In the genomic region with DNA sequence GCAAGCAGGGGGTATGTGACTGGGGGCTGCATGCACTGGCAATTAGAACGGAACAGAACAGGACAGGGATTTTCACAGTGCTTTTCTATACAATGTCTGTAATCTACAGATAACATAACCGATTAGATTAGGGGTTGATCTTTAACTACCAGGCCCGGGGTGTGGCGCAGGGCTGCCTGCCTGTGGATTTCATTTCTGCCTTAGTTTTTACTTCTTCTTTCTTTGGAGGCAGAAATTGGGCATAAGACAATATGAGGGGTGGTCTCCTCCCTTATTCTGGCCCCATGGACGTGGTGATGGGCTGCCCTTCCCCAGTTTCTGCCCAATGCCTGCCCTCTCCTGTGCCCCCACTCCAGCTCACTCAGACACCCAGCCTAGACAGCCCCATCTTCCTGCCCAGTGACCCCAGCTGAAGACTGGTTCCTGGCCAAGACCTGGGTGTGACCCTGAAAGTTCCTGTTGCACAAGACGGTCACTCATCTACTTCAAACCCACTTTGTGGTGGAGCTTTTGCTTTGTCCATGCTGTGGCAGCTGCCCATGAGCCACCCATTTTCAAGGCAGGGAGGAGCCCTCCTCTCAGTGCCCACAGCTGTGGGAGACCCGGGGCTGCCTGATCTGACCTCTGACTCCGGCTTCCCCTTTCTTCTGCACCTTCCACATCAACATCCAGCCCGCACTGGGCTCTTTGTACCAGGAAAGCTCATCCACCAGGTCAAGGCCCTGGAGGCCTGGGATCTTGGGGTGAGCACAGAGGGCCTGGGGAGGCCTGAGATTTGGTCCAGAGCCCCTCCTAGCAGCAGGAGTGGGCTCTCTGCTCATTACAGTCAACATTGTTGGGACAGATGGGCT, we compare ENCODE assay signal across 14 cellular contexts. TPM values are rescaled to one million over a fixed set of nuclear protein-coding genes. Genes with fewer than 3 reads are reported as not detected.
DNase-seq lines count a peak whose midpoint lies in the region; ATAC-seq, FAIRE-seq and TF ChIP-seq lines count a peak whose summit lies in the region.
"Had no signal": no experiment of that assay in that cellular context is flagged by ENCODE, and none has a peak within 500 bp of the region (broad histone marks: within the 10 kb centered on the region; RNA-seq: fewer than 3 reads in every experiment).

No MANE protein-coding gene starts in this region.

- peak overlapping the region; percentile 22 for H3K4me3 Mint-ChIP-seq in Caco-2 (ENCODE audit: unreplicated experiment)
- H3K4me3 Mint-ChIP-seq in CD8-positive, alpha-beta T cell: no peak overlapping the region

- DNase-seq in Caco-2: peak in 1 of 2 experiments; percentile 26
- DNase-seq in K562 (ENCODE audit: extremely low read depth in 1 of 4, low spot score in 3 of 4): no peak
- DNase-seq in mucosa of gallbladder (ENCODE audit: low spot score): peak; percentile 33
- no peak for DNase-seq in CD8-positive, alpha-beta T cell
- DNase-seq in SHP77 treated with DMSO at 0.1 percent for 48 hours (lab: John Stamatoyannopoulos, UW): no peak
- DNase-seq: activated CD4-positive, alpha-beta T cell treated with anti-CD3 and anti-CD28 coated beads, Interleukin-2, amount 50 U/mL, for 48 hours; activated naive CD4-positive, alpha-beta T cell; IMR-90; midbrain had no signal

- no peak overlapping the region for H2AFZ ChIP-seq in K562 (ENCODE audit: low read depth, low read length)

- H3K4me1 ChIP-seq in Caco-2 (peaks cover 18% of the 10 kb centered on the region), K562 (replicated peaks in 1 of 2; ENCODE audit: control insufficient read depth in 2 of 2, insufficient read depth in 2 of 2, low read length in 2 of 2) (peaks cover 5 to 32% of the 10 kb centered on the region in 2 experiments; a peak in 3 of 5 replicates)
- H3K4me1 ChIP-seq in CD8-positive, alpha-beta T cell (ENCODE audit: insufficient read depth, low read length): peaks cover 19% of the 10 kb centered on the region

- no peak for TF ChIP-seq CTCF in Caco-2 (IDR thresholded peaks at IDR 0.05; ENCODE audit: insufficient read depth in 1 of 2, low read depth in 1 of 2, low read length in 1 of 2, severe bottlenecking in 1 of 2, unreplicated experiment in 1 of 2)
- TF ChIP-seq CTCF in K562 (IDR thresholded peaks at IDR 0.05 in 2 of 3, conservative IDR thresholded peaks at IDR 0.05 in 1 of 3; ENCODE audit: insufficient read depth in 2 of 3, low read depth in 1 of 3, low read length in 3 of 3): no peak
- TF ChIP-seq CTCF in CD8-positive, alpha-beta T cell (IDR thresholded peaks at IDR 0.05): no peak

- H3K9me3 ChIP-seq in Caco-2 (no peaks in the 10 kb centered on the region), K562 (replicated peaks; ENCODE audit: control insufficient read depth, insufficient read depth, low read depth, low read length) (no peaks in the 10 kb centered on the region)
- no peaks in the 10 kb centered on the region for H3K9me3 ChIP-seq in CD8-positive, alpha-beta T cell (ENCODE audit: low read length)
- H3K9me3 ChIP-seq: tibial nerve had no signal

- H3K36me3 Mint-ChIP-seq in Caco-2 (ENCODE audit: insufficient read depth, unreplicated experiment): no peaks in the 10 kb centered on the region
- no peaks in the 10 kb centered on the region for H3K36me3 Mint-ChIP-seq in CD8-positive, alpha-beta T cell

- H3K27me3 Mint-ChIP-seq in Caco-2 (ENCODE audit: insufficient read depth, unreplicated experiment): peaks cover under 1% of the 10 kb centered on the region
- peaks cover 29% of the 10 kb centered on the region for H3K27me3 Mint-ChIP-seq in CD8-positive, alpha-beta T cell (ENCODE audit: low read depth)

- H3K9me1 ChIP-seq in K562 (ENCODE audit: control insufficient read depth, insufficient read depth, low read length): no peaks in the 10 kb centered on the region

- H3K4me1 Mint-ChIP-seq in Caco-2 (ENCODE audit: low read depth, unreplicated experiment): peaks cover 14% of the 10 kb centered on the region
- peaks cover 15% of the 10 kb centered on the region for H3K4me1 Mint-ChIP-seq in CD8-positive, alpha-beta T cell (ENCODE audit: low read depth)

- H3K4me3 ChIP-seq in Caco-2 (ENCODE audit: low read depth, low read length): no peak overlapping the region
- no peak overlapping the region for H3K4me3 ChIP-seq in K562
- no peak overlapping the region for H3K4me3 ChIP-seq in CD8-positive, alpha-beta T cell (ENCODE audit: low read depth, low read length)
- H3K4me3 ChIP-seq: cardiac muscle cell, tibial nerve had no signal

- ATAC-seq in K562 (no peak), HG03135 (IDR thresholded peaks at IDR 0.05; ENCODE audit: unreplicated experiment) (no peak)
- no peak for ATAC-seq in CD8-positive, alpha-beta T cell

- H3K79me2 ChIP-seq in K562 (ENCODE audit: control insufficient read depth, insufficient read depth, low read length): no peaks in the 10 kb centered on the region

- H3K9ac ChIP-seq in K562 (ENCODE audit: insufficient read depth in 1 of 2, low read depth in 2 of 2, low read length in 2 of 2): no peak overlapping the region

- no peak overlapping the region for H3K27ac ChIP-seq in K562 (ENCODE audit: extremely low read depth, low read depth, low read length)
- no peak overlapping the region for H3K27ac ChIP-seq in CD8-positive, alpha-beta T cell (ENCODE audit: low read depth, low read length)
- H3K27ac ChIP-seq: cardiac muscle cell, epithelial cell of prostate had no signal

- CTCF ChIA-PET in Caco-2 (lab: Charles Lee) (interaction anchor here (1.6 to 2.1 kb wide), 2 partner anchors 9 to 51 kb away, joined by 5 to 9 read pairs; no protein-coding TSS in a partner anchor), K562 (lab: Yijun Ruan, JAX; ENCODE audit: low intra/inter-chr PET ratio) (no interaction called here)
- CTCF ChIA-PET in CD8-positive, alpha-beta T cell (lab: Charles Lee): interaction anchor here (1.3 to 9.2 kb wide), 7 partner anchors 8 to 48 kb away, joined by 4 to 124 read pairs (median 12); partner anchors contain the start of gene ALOXE3

- TF ChIP-seq EP300 in K562 (IDR thresholded peaks at IDR 0.05; ENCODE audit: low read length): no peak

- intact Hi-C loops in Caco-2 (cut with micrococcal nuclease; ENCODE audit: unreplicated experiment) (no loop called here), K562 (cut with micrococcal nuclease) (no loop called here)
- intact Hi-C loops in CD8-positive, alpha-beta T cell (cut with DNase I, micrococcal nuclease): loop anchor here in 1 of 2 experiments (10.0 kb wide), 1 partner anchor 676 kb away; the partner anchor contains the start of gene CCDC42

- H3K27me3 ChIP-seq in Caco-2 (replicated peaks; ENCODE audit: control insufficient read depth, insufficient read depth, low read length): no peaks in the 10 kb centered on the region
- H3K27me3 ChIP-seq in K562 (ENCODE audit: control insufficient read depth in 2 of 2, insufficient read depth in 2 of 2, low read length in 2 of 2): peaks cover 0 to 15% of the 10 kb centered on the region in 2 experiments; a peak in 1 of 5 replicates
- peaks cover 3% of the 10 kb centered on the region for H3K27me3 ChIP-seq in CD8-positive, alpha-beta T cell (ENCODE audit: insufficient read depth, low read length)

- no peak for TF ChIP-seq POLR2A in K562 (conservative IDR thresholded peaks at IDR 0.05)

- POLR2A ChIA-PET in Caco-2 (lab: Charles Lee): interaction anchor here (0.7 kb wide), 1 partner anchor 935 kb away, joined by 3 read pairs; no protein-coding TSS in a partner anchor
- POLR2A ChIA-PET in K562 (lab: Yijun Ruan, JAX): interaction anchor here (0.6 to 0.7 kb wide), 2 partner anchors 62 to 655 kb away, joined by 3 read pairs; no protein-coding TSS in a partner anchor
- POLR2A ChIA-PET in CD8-positive, alpha-beta T cell (lab: Charles Lee): interaction anchor here (1.4 to 1.5 kb wide), 2 partner anchors 8 to 56 kb away, joined by 3 to 4 read pairs; no protein-coding TSS in a partner anchor

- in situ Hi-C loops in K562 (cut with MboI): loop anchor here (25.0 kb wide), 2 partner anchors 718 to 918 kb away; partner anchors contain the start of gene MFSD6L

- FAIRE-seq in K562 (lab: Jason Lieb, UNC): no peak

- H3K9me3 Mint-ChIP-seq in Caco-2 (ENCODE audit: unreplicated experiment): no peaks in the 10 kb centered on the region
- no peaks in the 10 kb centered on the region for H3K9me3 Mint-ChIP-seq in CD8-positive, alpha-beta T cell

- H3K36me3 ChIP-seq in Caco-2 (ENCODE audit: control insufficient read depth, insufficient read depth, low read length): no peaks in the 10 kb centered on the region
- H3K36me3 ChIP-seq in K562 (ENCODE audit: control insufficient read depth, insufficient read depth, low read length): no peaks in the 10 kb centered on the region
- H3K36me3 ChIP-seq in CD8-positive, alpha-beta T cell (ENCODE audit: insufficient read depth, low read length): no peaks in the 10 kb centered on the region
- H3K36me3 ChIP-seq: cardiac muscle cell, tibial nerve had no signal

- BruUV-seq in Caco-2 (replicated peaks; lab: Mats Ljungman, UMichigan) (no TSS peak), K562 (replicated peaks; lab: Mats Ljungman, UMichigan) (no TSS peak)

- no peak overlapping the region for H3K4me2 ChIP-seq in K562 (ENCODE audit: insufficient read depth, low read length)

- TF ChIP-seq RAD21 in K562 (CRISPR knock-in tag; conservative IDR thresholded peaks at IDR 0.05 in 1 of 2, IDR thresholded peaks at IDR 0.05 in 1 of 2): no peak

- no peaks in the 10 kb centered on the region for H4K20me1 ChIP-seq in K562 (replicated peaks; ENCODE audit: control insufficient read depth, insufficient read depth, low read length)

- 8% methylated on average over 6 of the region's 9 CpGs for WGBS in K562 (ENCODE audit: insufficient coverage, low coverage, missing lambda C conversion rate)

- H3K27ac Mint-ChIP-seq in Caco-2 (ENCODE audit: unreplicated experiment): peak overlapping the region; percentile 57
- no peak overlapping the region for H3K27ac Mint-ChIP-seq in CD8-positive, alpha-beta T cell

RNA-seq across cellular contexts. Expression of gene ALOX12B, which starts 18.6 kb away (rescaled TPM):
- total RNA-seq in Caco-2 (2022): 0.34 and 0.39 TPM in 2 replicates
- not detected in 2 replicates for total RNA-seq in K562 (2011; cell fraction: chromatin; rRNA removed; ENCODE audit: low replicate concordance)
- not detected in 2 replicates for total RNA-seq in K562 (2011; cell fraction: nucleolus; rRNA removed)
- total RNA-seq in K562 (2011; cell fraction: nucleoplasm; rRNA removed): not detected in 2 replicates
- total RNA-seq in K562 (2014; rRNA removed): not detected in 2 replicates
- total RNA-seq in K562 (2014; rRNA removed; fragmentation: Illumina TruSeq; extraction: Trizol): not detected in 2 replicates
- not detected in 2 replicates for total RNA-seq in K562 (2015; rRNA removed; fragmentation: Illumina TruSeq; extraction: Trizol)
- total RNA-seq in K562 (2021): not detected in 2 replicates
- polyA plus RNA-seq in K562 (2011; rRNA removed): not detected in 2 replicates
- polyA plus RNA-seq in K562 (2011; cell fraction: cytosol; rRNA removed): not detected in 2 replicates
- not detected in 2 replicates for polyA plus RNA-seq in K562 (2011; cell fraction: nucleus; rRNA removed)
- polyA plus RNA-seq in K562 (2012): not detected in 2 replicates
- polyA plus RNA-seq in K562 (2014; fragmentation: Illumina TruSeq; extraction: Trizol): not detected in 2 replicates
- not detected for polyA plus RNA-seq in K562 (2014; fragmentation: Nextera tagmentation; extraction: Ambion mirVana)
- not detected in 2 replicates for polyA plus RNA-seq in K562 (2014; rRNA removed)
- polyA minus RNA-seq in K562 (2011; rRNA and poly(A)+ RNA removed): not detected in 2 replicates
- polyA minus RNA-seq in K562 (2011; cell fraction: cytosol; rRNA and poly(A)+ RNA removed): not detected in 2 replicates
- not detected in 2 replicates for polyA minus RNA-seq in K562 (2011; cell fraction: nucleus; rRNA and poly(A)+ RNA removed)
- 0.43 TPM for total RNA-seq in mucosa of gallbladder
- total RNA-seq in CD8-positive, alpha-beta T cell: under 1 TPM in 1 of 2 experiments, not detected in 1; 0.68 TPM
- total RNA-seq: IMR-90; T-helper 1 cell treated with Interleukin-12 subunit alpha and Interleukin-12 subunit beta and Interleukin-4 antibody, amounts not matched to agents 30 ng/mL and 1 ng/mL, for 36 hours; tibial nerve had no signal
- polyA plus RNA-seq: IMR-90 had no signal

RNA-seq across cellular contexts. Expression of gene ALOX15B, which starts 30.1 kb away (rescaled TPM):
- total RNA-seq in Caco-2 (2022): not detected in 2 replicates
- total RNA-seq in K562 (2011; cell fraction: chromatin; rRNA removed; ENCODE audit: low replicate concordance): not detected in 2 replicates
- total RNA-seq in K562 (2011; cell fraction: nucleolus; rRNA removed): not detected in 2 replicates
- total RNA-seq in K562 (2011; cell fraction: nucleoplasm; rRNA removed): not detected in 2 replicates
- not detected in 2 replicates for total RNA-seq in K562 (2014; rRNA removed)
- total RNA-seq in K562 (2014; rRNA removed; fragmentation: Illumina TruSeq; extraction: Trizol): not detected in 2 replicates
- not detected in 2 replicates for total RNA-seq in K562 (2015; rRNA removed; fragmentation: Illumina TruSeq; extraction: Trizol)
- 0.04 and 0.07 TPM in 2 replicates for total RNA-seq in K562 (2021)
- not detected in 2 replicates for polyA plus RNA-seq in K562 (2011; rRNA removed)
- polyA plus RNA-seq in K562 (2011; cell fraction: cytosol; rRNA removed): not detected in 2 replicates
- polyA plus RNA-seq in K562 (2011; cell fraction: nucleus; rRNA removed): not detected in 2 replicates
- not detected in 2 replicates for polyA plus RNA-seq in K562 (2012)
- not detected in 2 replicates for polyA plus RNA-seq in K562 (2014; fragmentation: Illumina TruSeq; extraction: Trizol)
- polyA plus RNA-seq in K562 (2014; fragmentation: Nextera tagmentation; extraction: Ambion mirVana): not detected
- not detected in 2 replicates for polyA plus RNA-seq in K562 (2014; rRNA removed)
- polyA minus RNA-seq in K562 (2011; rRNA and poly(A)+ RNA removed): not detected in 2 replicates
- not detected in 2 replicates for polyA minus RNA-seq in K562 (2011; cell fraction: cytosol; rRNA and poly(A)+ RNA removed)
- not detected in 2 replicates for polyA minus RNA-seq in K562 (2011; cell fraction: nucleus; rRNA and poly(A)+ RNA removed)
- total RNA-seq in mucosa of gallbladder: 14.0 TPM
- total RNA-seq in CD8-positive, alpha-beta T cell: not detected
- total RNA-seq: IMR-90; T-helper 1 cell treated with Interleukin-12 subunit alpha and Interleukin-12 subunit beta and Interleukin-4 antibody, amounts not matched to agents 30 ng/mL and 1 ng/mL, for 36 hours had no signal
- polyA plus RNA-seq: IMR-90 had no signal

RNA-seq across cellular contexts. Expression of gene ALOXE3, which starts 49.4 kb away (rescaled TPM):
- total RNA-seq in Caco-2 (2022): not detected in 2 replicates
- 0.12 TPM in 1 of 2 replicates, not detected in the other for total RNA-seq in K562 (2011; cell fraction: chromatin; rRNA removed; ENCODE audit: low replicate concordance)
- not detected in 2 replicates for total RNA-seq in K562 (2011; cell fraction: nucleolus; rRNA removed)
- not detected in 2 replicates for total RNA-seq in K562 (2011; cell fraction: nucleoplasm; rRNA removed)
- not detected in 2 replicates for total RNA-seq in K562 (2014; rRNA removed)
- total RNA-seq in K562 (2014; rRNA removed; fragmentation: Illumina TruSeq; extraction: Trizol): not detected in 2 replicates
- total RNA-seq in K562 (2015; rRNA removed; fragmentation: Illumina TruSeq; extraction: Trizol): 0.04 TPM in 1 of 2 replicates, not detected in the other
- not detected in 2 replicates for total RNA-seq in K562 (2021)
- not detected in 2 replicates for polyA plus RNA-seq in K562 (2011; rRNA removed)
- polyA plus RNA-seq in K562 (2011; cell fraction: cytosol; rRNA removed): not detected in 2 replicates
- 0.03 and 0.06 TPM in 2 replicates for polyA plus RNA-seq in K562 (2011; cell fraction: nucleus; rRNA removed)
- polyA plus RNA-seq in K562 (2012): 0.14 TPM in 1 of 2 replicates, not detected in the other
- not detected in 2 replicates for polyA plus RNA-seq in K562 (2014; fragmentation: Illumina TruSeq; extraction: Trizol)
- polyA plus RNA-seq in K562 (2014; fragmentation: Nextera tagmentation; extraction: Ambion mirVana): not detected
- polyA plus RNA-seq in K562 (2014; rRNA removed): 0.04 TPM in 1 of 2 replicates, not detected in the other
- not detected in 2 replicates for polyA minus RNA-seq in K562 (2011; rRNA and poly(A)+ RNA removed)
- polyA minus RNA-seq in K562 (2011; cell fraction: cytosol; rRNA and poly(A)+ RNA removed): not detected in 2 replicates
- not detected in 2 replicates for polyA minus RNA-seq in K562 (2011; cell fraction: nucleus; rRNA and poly(A)+ RNA removed)
- not detected for total RNA-seq in mucosa of gallbladder
- under 1 TPM; 0.11 to 0.33 TPM for total RNA-seq in CD8-positive, alpha-beta T cell
- total RNA-seq: cardiac muscle cell; T-helper 1 cell treated with Interleukin-12 subunit alpha and Interleukin-12 subunit beta and Interleukin-4 antibody, amounts not matched to agents 30 ng/mL and 1 ng/mL, for 36 hours; tibial nerve had no signal

RNA-seq across cellular contexts. Expression of gene HES7, which starts 54.9 kb away (rescaled TPM):
- not detected in 2 replicates for total RNA-seq in Caco-2 (2022)
- total RNA-seq in K562 (2011; cell fraction: chromatin; rRNA removed; ENCODE audit: low replicate concordance): 0.51 and 1.1 TPM in 2 replicates
- total RNA-seq in K562 (2011; cell fraction: nucleolus; rRNA removed): 0.92 and 1.2 TPM in 2 replicates
- total RNA-seq in K562 (2011; cell fraction: nucleoplasm; rRNA removed): 0.66 and 1.3 TPM in 2 replicates
- 0.09 and 0.45 TPM in 2 replicates for total RNA-seq in K562 (2014; rRNA removed)
- total RNA-seq in K562 (2014; rRNA removed; fragmentation: Illumina TruSeq; extraction: Trizol): 0.22 TPM in 1 of 2 replicates, not detected in the other
- not detected in 2 replicates for total RNA-seq in K562 (2015; rRNA removed; fragmentation: Illumina TruSeq; extraction: Trizol)
- 1.1 and 2.2 TPM in 2 replicates for total RNA-seq in K562 (2021)
- polyA plus RNA-seq in K562 (2011; rRNA removed): 0.14 and 0.31 TPM in 2 replicates
- 0.16 and 0.94 TPM in 2 replicates for polyA plus RNA-seq in K562 (2011; cell fraction: cytosol; rRNA removed)
- polyA plus RNA-seq in K562 (2011; cell fraction: nucleus; rRNA removed): 1.4 and 3.3 TPM in 2 replicates
- polyA plus RNA-seq in K562 (2012): 0.22 and 0.29 TPM in 2 replicates
- polyA plus RNA-seq in K562 (2014; fragmentation: Illumina TruSeq; extraction: Trizol): 0.11 and 0.13 TPM in 2 replicates
- polyA plus RNA-seq in K562 (2014; fragmentation: Nextera tagmentation; extraction: Ambion mirVana): under 1 TPM; 0.03 to 0.06 TPM
- 0.16 and 1.7 TPM in 2 replicates for polyA plus RNA-seq in K562 (2014; rRNA removed)
- polyA minus RNA-seq in K562 (2011; rRNA and poly(A)+ RNA removed): 0.11 TPM in 1 of 2 replicates, not detected in the other
- not detected in 2 replicates for polyA minus RNA-seq in K562 (2011; cell fraction: cytosol; rRNA and poly(A)+ RNA removed)
- polyA minus RNA-seq in K562 (2011; cell fraction: nucleus; rRNA and poly(A)+ RNA removed): 0.56 and 0.94 TPM in 2 replicates
- 0.78 TPM for total RNA-seq in mucosa of gallbladder
- total RNA-seq in CD8-positive, alpha-beta T cell: under 1 TPM; 0.30 to 0.92 TPM
- total RNA-seq: IMR-90 had no signal

Comparison
In these comparisons a context has a peak if more than half of its experiments do, and no peak if none do; other contexts are left out.
1. RNA of gene ALOX15B, which starts 30.1 kb away (total RNA-seq): 14.0 TPM in mucosa of gallbladder (single experiment); not detected in Caco-2, 0.04 to 0.07 TPM in K562 and not detected in CD8-positive, alpha-beta T cell; every median in the first group is over 10 times any median in the second.